1 cellular context compared by ENCODE assay signal in genomic region chr3:10500717-10501663, GRCh38.
A peak's percentile ranks its signal among the peaks of the same experiment; 100 is the strongest.
TF ChIP-seq lines count a peak whose summit lies in the region.

No MANE protein-coding gene starts in this region.

TF ChIP-seq in HepG2, 621 proteins besides CTCF, POLR2A, EP300 and RAD21 (continued from another document and continues in another):
- no peak for TF ChIP-seq LBX2 (CRISPR knock-in tag; IDR thresholded peaks at IDR 0.05; ENCODE audit: borderline replicate concordance)
- TF ChIP-seq BORCS8-MEF2B (CRISPR knock-in tag; IDR thresholded peaks at IDR 0.05) = no peak
- TF ChIP-seq MED13 (CRISPR knock-in tag; IDR thresholded peaks at IDR 0.05) = no peak
- no peak for TF ChIP-seq SMARCE1 (IDR thresholded peaks at IDR 0.05; ENCODE audit: borderline replicate concordance)
- no peak for TF ChIP-seq AFF4 (CRISPR knock-in tag; IDR thresholded peaks at IDR 0.05)
- 0 out of 2 replicates have a peak, but pooled peaks have one; percentile 11 for TF ChIP-seq MAX (IDR thresholded peaks at IDR 0.05)
- TF ChIP-seq TBX2 (CRISPR knock-in tag; IDR thresholded peaks at IDR 0.05; ENCODE audit: borderline replicate concordance) = 0 out of 2 replicates have a peak, but pooled peaks have one; percentile 36
- TF ChIP-seq GZF1 (CRISPR knock-in tag; IDR thresholded peaks at IDR 0.05) = no peak
- TF ChIP-seq KDM2A (CRISPR knock-in tag; IDR thresholded peaks at IDR 0.05; ENCODE audit: borderline replicate concordance, low read depth) = no peak
- TF ChIP-seq, protein P1, sequence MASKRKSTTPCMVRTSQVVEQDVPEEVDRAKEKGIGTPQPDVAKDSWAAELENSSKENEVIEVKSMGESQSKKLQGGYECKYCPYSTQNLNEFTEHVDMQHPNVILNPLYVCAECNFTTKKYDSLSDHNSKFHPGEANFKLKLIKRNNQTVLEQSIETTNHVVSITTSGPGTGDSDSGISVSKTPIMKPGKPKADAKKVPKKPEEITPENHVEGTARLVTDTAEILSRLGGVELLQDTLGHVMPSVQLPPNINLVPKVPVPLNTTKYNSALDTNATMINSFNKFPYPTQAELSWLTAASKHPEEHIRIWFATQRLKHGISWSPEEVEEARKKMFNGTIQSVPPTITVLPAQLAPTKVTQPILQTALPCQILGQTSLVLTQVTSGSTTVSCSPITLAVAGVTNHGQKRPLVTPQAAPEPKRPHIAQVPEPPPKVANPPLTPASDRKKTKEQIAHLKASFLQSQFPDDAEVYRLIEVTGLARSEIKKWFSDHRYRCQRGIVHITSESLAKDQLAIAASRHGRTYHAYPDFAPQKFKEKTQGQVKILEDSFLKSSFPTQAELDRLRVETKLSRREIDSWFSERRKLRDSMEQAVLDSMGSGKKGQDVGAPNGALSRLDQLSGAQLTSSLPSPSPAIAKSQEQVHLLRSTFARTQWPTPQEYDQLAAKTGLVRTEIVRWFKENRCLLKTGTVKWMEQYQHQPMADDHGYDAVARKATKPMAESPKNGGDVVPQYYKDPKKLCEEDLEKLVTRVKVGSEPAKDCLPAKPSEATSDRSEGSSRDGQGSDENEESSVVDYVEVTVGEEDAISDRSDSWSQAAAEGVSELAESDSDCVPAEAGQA (IDR thresholded peaks at IDR 0.05; ENCODE audit: low read depth) = no peak
- TF ChIP-seq, protein P1 (CRISPR knock-in tag; IDR thresholded peaks at IDR 0.05; ENCODE audit: borderline replicate concordance) = no peak
- no peak for TF ChIP-seq RELA (CRISPR knock-in tag; IDR thresholded peaks at IDR 0.05)
- TF ChIP-seq SRF (IDR thresholded peaks at IDR 0.05; ENCODE audit: low read depth, low read length) = no peak
- TF ChIP-seq HMGXB3 (CRISPR knock-in tag; IDR thresholded peaks at IDR 0.05; ENCODE audit: borderline replicate concordance) = no peak
- no peak for TF ChIP-seq NFKBIZ (CRISPR knock-in tag; IDR thresholded peaks at IDR 0.05)
- no peak for TF ChIP-seq ZNF883 (CRISPR knock-in tag; IDR thresholded peaks at IDR 0.05; ENCODE audit: not compliant biosample characterization)
- peak; percentile 58 for TF ChIP-seq NR2F2 (IDR thresholded peaks at IDR 0.05; ENCODE audit: borderline replicate concordance, low read depth)
- TF ChIP-seq GLI4 (CRISPR knock-in tag; IDR thresholded peaks at IDR 0.05; ENCODE audit: borderline replicate concordance) = no peak
- TF ChIP-seq, protein P2, sequence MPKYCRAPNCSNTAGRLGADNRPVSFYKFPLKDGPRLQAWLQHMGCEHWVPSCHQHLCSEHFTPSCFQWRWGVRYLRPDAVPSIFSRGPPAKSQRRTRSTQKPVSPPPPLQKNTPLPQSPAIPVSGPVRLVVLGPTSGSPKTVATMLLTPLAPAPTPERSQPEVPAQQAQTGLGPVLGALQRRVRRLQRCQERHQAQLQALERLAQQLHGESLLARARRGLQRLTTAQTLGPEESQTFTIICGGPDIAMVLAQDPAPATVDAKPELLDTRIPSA (CRISPR knock-in tag; IDR thresholded peaks at IDR 0.05; ENCODE audit: borderline replicate concordance) = no peak
- TF ChIP-seq THYN1 (CRISPR knock-in tag; IDR thresholded peaks at IDR 0.05; ENCODE audit: borderline replicate concordance, low read depth) = no peak
- TF ChIP-seq ZNF563 (CRISPR knock-in tag; IDR thresholded peaks at IDR 0.05) = no peak
- no peak for TF ChIP-seq SATB2 (CRISPR knock-in tag; IDR thresholded peaks at IDR 0.05)
- peak; percentile 48; the same call in 1 of the 2 replicates for TF ChIP-seq HIC2 (CRISPR knock-in tag; IDR thresholded peaks at IDR 0.05; ENCODE audit: low read depth)
- 0 out of 2 replicates have a peak, but pooled peaks have one; percentile 23 for TF ChIP-seq MEIS2 (CRISPR knock-in tag; IDR thresholded peaks at IDR 0.05)
- no peak for TF ChIP-seq ZNF598 (CRISPR knock-in tag; IDR thresholded peaks at IDR 0.05; ENCODE audit: borderline replicate concordance)
- TF ChIP-seq TFE3 (CRISPR knock-in tag; IDR thresholded peaks at IDR 0.05) = no peak
- TF ChIP-seq, protein P3, sequence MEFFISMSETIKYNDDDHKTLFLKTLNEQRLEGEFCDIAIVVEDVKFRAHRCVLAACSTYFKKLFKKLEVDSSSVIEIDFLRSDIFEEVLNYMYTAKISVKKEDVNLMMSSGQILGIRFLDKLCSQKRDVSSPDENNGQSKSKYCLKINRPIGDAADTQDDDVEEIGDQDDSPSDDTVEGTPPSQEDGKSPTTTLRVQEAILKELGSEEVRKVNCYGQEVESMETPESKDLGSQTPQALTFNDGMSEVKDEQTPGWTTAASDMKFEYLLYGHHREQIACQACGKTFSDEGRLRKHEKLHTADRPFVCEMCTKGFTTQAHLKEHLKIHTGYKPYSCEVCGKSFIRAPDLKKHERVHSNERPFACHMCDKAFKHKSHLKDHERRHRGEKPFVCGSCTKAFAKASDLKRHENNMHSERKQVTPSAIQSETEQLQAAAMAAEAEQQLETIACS (CRISPR knock-in tag; IDR thresholded peaks at IDR 0.05) = no peak
